17 cellular contexts compared by ENCODE assay signal in genomic region chr5:164799391-164799790, GRCh38.
A peak's percentile ranks its signal among the peaks of the same experiment; 100 is the strongest.
DNase-seq lines count a peak whose midpoint lies in the region; ATAC-seq and TF ChIP-seq lines count a peak whose summit lies in the region.
"Had no signal": no experiment of that assay in that cellular context is flagged by ENCODE, and none has a peak within 500 bp of the region (broad histone marks: within the 10 kb centered on the region; RNA-seq: fewer than 3 reads in every experiment).

No MANE protein-coding gene starts in this region.

- H3K9me3 Mint-ChIP-seq in HFFc6, result peaks cover 44% of the 10 kb centered on the region
- peaks cover 7% of the 10 kb centered on the region for H3K9me3 Mint-ChIP-seq in activated CD4-positive, alpha-beta T cell treated with anti-CD3 and anti-CD28 coated beads, Interleukin-2, amount 10 ng/mL, durations not matched to agents 7 days and 5 days

- no peaks in the 10 kb centered on the region for H3K4me1 Mint-ChIP-seq in HFFc6 (ENCODE audit: low read depth)
- H3K4me1 Mint-ChIP-seq in activated CD4-positive, alpha-beta T cell treated with anti-CD3 and anti-CD28 coated beads, Interleukin-2, amount 10 ng/mL, durations not matched to agents 7 days and 5 days, result no peaks in the 10 kb centered on the region
- H3K4me1 Mint-ChIP-seq: IgD-negative memory B cell had no signal

- H3K27me3 Mint-ChIP-seq in HFFc6 (ENCODE audit: insufficient read depth), result no peaks in the 10 kb centered on the region
- no peaks in the 10 kb centered on the region for H3K27me3 Mint-ChIP-seq in activated CD4-positive, alpha-beta T cell treated with anti-CD3 and anti-CD28 coated beads, Interleukin-2, amount 10 ng/mL, durations not matched to agents 7 days and 5 days
- H3K27me3 Mint-ChIP-seq: IgD-negative memory B cell had no signal

- no peak overlapping the region for H3K27ac Mint-ChIP-seq in HFFc6
- H3K27ac Mint-ChIP-seq in activated CD4-positive, alpha-beta T cell treated with anti-CD3 and anti-CD28 coated beads, Interleukin-2, amount 10 ng/mL, durations not matched to agents 7 days and 5 days, result no peak overlapping the region
- H3K27ac Mint-ChIP-seq: CD8-positive, alpha-beta T cell; IgD-negative memory B cell had no signal

- H3K36me3 Mint-ChIP-seq in HFFc6 (ENCODE audit: low read depth), result peaks cover 7% of the 10 kb centered on the region
- H3K36me3 Mint-ChIP-seq in activated CD4-positive, alpha-beta T cell treated with anti-CD3 and anti-CD28 coated beads, Interleukin-2, amount 10 ng/mL, durations not matched to agents 7 days and 5 days (ENCODE audit: low read depth), result no peaks in the 10 kb centered on the region
- H3K36me3 Mint-ChIP-seq: CD8-positive, alpha-beta T cell; IgD-negative memory B cell had no signal

- peak; percentile 66 for ATAC-seq in GM18907 (IDR thresholded peaks at IDR 0.05; ENCODE audit: unreplicated experiment)
- peak; percentile 73 for ATAC-seq in GM21786 (IDR thresholded peaks at IDR 0.05; ENCODE audit: unreplicated experiment)
- peak; percentile 72 for ATAC-seq in HG03432 (IDR thresholded peaks at IDR 0.05; ENCODE audit: unreplicated experiment)
- ATAC-seq: CD8-positive, alpha-beta T cell; HCT116 had no signal

- TF ChIP-seq CTCF in HFFc6 (IDR thresholded peaks at IDR 0.05), result no peak

- H3K4me3 Mint-ChIP-seq in HFFc6, result no peak overlapping the region
- H3K4me3 Mint-ChIP-seq in activated CD4-positive, alpha-beta T cell treated with anti-CD3 and anti-CD28 coated beads, Interleukin-2, amount 10 ng/mL, durations not matched to agents 7 days and 5 days, result no peak overlapping the region
- H3K4me3 Mint-ChIP-seq: CD8-positive, alpha-beta T cell; IgD-negative memory B cell had no signal

- POLR2A ChIA-PET in activated CD4-positive, alpha-beta T cell treated with anti-CD3 and anti-CD28 coated beads, Interleukin-2, amount 10 ng/mL, durations not matched to agents 7 days and 5 days (lab: Charles Lee), result no interaction called here

- CTCF ChIA-PET in activated CD4-positive, alpha-beta T cell treated with anti-CD3 and anti-CD28 coated beads, Interleukin-2, amount 10 ng/mL, durations not matched to agents 7 days and 5 days (lab: Charles Lee), result no interaction called here

- DNase-seq in HFFc6, result no peak
- DNase-seq in ureter (ENCODE audit: low spot score), result no peak
- DNase-seq in activated CD4-positive, alpha-beta T cell treated with anti-CD3 and anti-CD28 coated beads, Interleukin-2, amount 10 ng/mL, durations not matched to agents 7 days and 5 days, result no peak
- DNase-seq in activated T-cell treated with anti-CD3 and anti-CD28 coated beads for 4 hours, result no peak
- DNase-seq: BE2C; CD8-positive, alpha-beta T cell; GF-D8; NCI-H1436; NCI-H2081; NCI-H526; PC-9; T-helper 9 cell had no signal
